In genomic region chr2:230602562-230603230, GRCh38 we compare ENCODE assay signal across 8 cellular contexts.
DNase-seq lines count a peak whose midpoint lies in the region; ATAC-seq, FAIRE-seq and TF ChIP-seq lines count a peak whose summit lies in the region.

No MANE protein-coding gene starts in this region.

- no peak for TF ChIP-seq POLR2A in stomach (IDR thresholded peaks at IDR 0.05)

- H3K79me1 ChIP-seq in trophoblast cell (ENCODE audit: low read length): no peaks in the 10 kb centered on the region

- H2BK12ac ChIP-seq in trophoblast cell (ENCODE audit: low read length): no peak overlapping the region

- 63 to 75% (median 66%) methylated on average over 6 to 7 of the region's 7 CpGs for WGBS in stomach, 5 donors
- no CpG with 5 or more reads among the region's 7 CpGs for WGBS in trophoblast cell (ENCODE audit: extremely low coverage, insufficient coverage, insufficient read length)

- H3K4me1 ChIP-seq in stomach: no peaks in the 10 kb centered on the region
- no peaks in the 10 kb centered on the region for H3K4me1 ChIP-seq in trophoblast cell (ENCODE audit: control insufficient read depth in 1 of 2, insufficient read depth in 2 of 2, low read length in 2 of 2)

- H3K9me3 Mint-ChIP-seq in activated CD8-positive, alpha-beta T cell treated with anti-CD3 and anti-CD28 coated beads, Interleukin-2, amount 10 ng/mL, durations not matched to agents 7 days and 5 days (ENCODE audit: insufficient read depth): peaks cover 26% of the 10 kb centered on the region

- H2AFZ ChIP-seq in trophoblast cell (ENCODE audit: insufficient read depth, low read length, poor library complexity): no peak overlapping the region

- no peak overlapping the region for H2AK5ac ChIP-seq in trophoblast cell (ENCODE audit: low read length)

- FAIRE-seq in urothelium cell line (lab: Jason Lieb, UNC): no peak

- H3K23ac ChIP-seq in trophoblast cell (ENCODE audit: low read length): no peak overlapping the region

- POLR2A ChIA-PET in activated CD8-positive, alpha-beta T cell treated with anti-CD3 and anti-CD28 coated beads, Interleukin-2, amount 10 ng/mL, durations not matched to agents 7 days and 5 days (lab: Charles Lee): interaction anchor here (0.6 to 1.4 kb wide), 10 partner anchors 27 to 681 kb away, joined by 3 to 4 read pairs (median 3); partner anchors contain the start of genes SP140L and TRIP12

- H3K4me3 ChIP-seq in stomach (no peak overlapping the region), trophoblast cell (ENCODE audit: low read depth, low read length) (no peak overlapping the region)

- no peak overlapping the region for H2BK5ac ChIP-seq in trophoblast cell (ENCODE audit: low read depth, low read length, poor library complexity)

- peak overlapping the region; percentile 59 for H3K4me3 Mint-ChIP-seq in activated CD8-positive, alpha-beta T cell treated with anti-CD3 and anti-CD28 coated beads, Interleukin-2, amount 10 ng/mL, durations not matched to agents 7 days and 5 days

- no peak overlapping the region for H4K8ac ChIP-seq in trophoblast cell (ENCODE audit: low read depth, low read length)

- H4K91ac ChIP-seq in trophoblast cell (ENCODE audit: low read depth, low read length): no peak overlapping the region

- peaks cover 62% of the 10 kb centered on the region for H3K4me1 Mint-ChIP-seq in activated CD8-positive, alpha-beta T cell treated with anti-CD3 and anti-CD28 coated beads, Interleukin-2, amount 10 ng/mL, durations not matched to agents 7 days and 5 days (ENCODE audit: low read depth)

- H3K27ac ChIP-seq in stomach: peak overlapping the region in 1 of 5 donors; percentile 64
- no peak overlapping the region for H3K27ac ChIP-seq in trophoblast cell (ENCODE audit: low read depth, low read length)

- TF ChIP-seq CTCF in stomach (IDR thresholded peaks at IDR 0.05): no peak

- CTCF ChIA-PET in activated CD8-positive, alpha-beta T cell treated with anti-CD3 and anti-CD28 coated beads, Interleukin-2, amount 10 ng/mL, durations not matched to agents 7 days and 5 days (lab: Charles Lee): interaction anchor here (1.0 to 1.9 kb wide), 7 partner anchors 8 to 594 kb away, joined by 3 to 6 read pairs (median 4); no protein-coding TSS in a partner anchor

- no peak overlapping the region for H3K4ac ChIP-seq in trophoblast cell (ENCODE audit: low read depth, low read length)

- DNase-seq in activated CD8-positive, alpha-beta T cell treated with anti-CD3 and anti-CD28 coated beads, Interleukin-2, amount 10 ng/mL, durations not matched to agents 7 days and 5 days: peak; percentile 79
- peak; percentile 18 to 29 for DNase-seq in stimulated activated CD4-positive, alpha-beta T cell treated with anti-CD3 and anti-CD28 coated beads, Interleukin-12 subunit alpha, Interleukin-12 subunit beta, amount 100 ng/mL, for 24 hours (ENCODE audit: low read depth in 2 of 2)
- no peak for DNase-seq in stomach
- no peak for DNase-seq in trophoblast cell
- DNase-seq in NCI-H82 treated with DMSO at 0.1 percent for 48 hours (lab: John Stamatoyannopoulos, UW; ENCODE audit: unreplicated experiment): no peak
- no peak for DNase-seq in urothelium cell line (ENCODE audit: low spot score)

- no peak overlapping the region for H3K14ac ChIP-seq in trophoblast cell (ENCODE audit: low read length)

- ATAC-seq in GM19351 (IDR thresholded peaks at IDR 0.05; ENCODE audit: unreplicated experiment): peak; percentile 58
- peak; percentile 63 for ATAC-seq in HG03342 (IDR thresholded peaks at IDR 0.05; ENCODE audit: unreplicated experiment)
- ATAC-seq in activated CD8-positive, alpha-beta T cell treated with anti-CD3 and anti-CD28 coated beads, Interleukin-2, amount 10 ng/mL, durations not matched to agents 7 days and 5 days: peak; percentile 89

- intact Hi-C loops in stomach (cut with DNase I; ENCODE audit: low total_unique reads): no loop called here

- H3K36me3 ChIP-seq in stomach (no peaks in the 10 kb centered on the region), trophoblast cell (ENCODE audit: control insufficient read depth in 1 of 2, insufficient read depth in 2 of 2, low read length in 2 of 2) (no peaks in the 10 kb centered on the region)

- H3K27ac Mint-ChIP-seq in activated CD8-positive, alpha-beta T cell treated with anti-CD3 and anti-CD28 coated beads, Interleukin-2, amount 10 ng/mL, durations not matched to agents 7 days and 5 days: peak overlapping the region; percentile 98

- no peak overlapping the region for H4K12ac ChIP-seq in trophoblast cell (ENCODE audit: low read depth, low read length)

- H3K9ac ChIP-seq in trophoblast cell (ENCODE audit: low read length): no peak overlapping the region

- H3K27me3 Mint-ChIP-seq in activated CD8-positive, alpha-beta T cell treated with anti-CD3 and anti-CD28 coated beads, Interleukin-2, amount 10 ng/mL, durations not matched to agents 7 days and 5 days (ENCODE audit: low read depth): no peaks in the 10 kb centered on the region

- TF ChIP-seq EP300 in stomach (IDR thresholded peaks at IDR 0.05): no peak

- H3K79me2 ChIP-seq in trophoblast cell (ENCODE audit: control insufficient read depth, insufficient read depth, low read length, poor library complexity): no peaks in the 10 kb centered on the region

- H3K36me3 Mint-ChIP-seq in activated CD8-positive, alpha-beta T cell treated with anti-CD3 and anti-CD28 coated beads, Interleukin-2, amount 10 ng/mL, durations not matched to agents 7 days and 5 days (ENCODE audit: low read depth): peaks cover 66% of the 10 kb centered on the region

- peaks cover 0 to 4% (median 0%) of the 10 kb centered on the region in 3 donors for H3K27me3 ChIP-seq in stomach
- no peaks in the 10 kb centered on the region for H3K27me3 ChIP-seq in trophoblast cell (ENCODE audit: insufficient read depth, low read length)

- no peak overlapping the region for H3K4me2 ChIP-seq in trophoblast cell (ENCODE audit: low read length)

- H3K18ac ChIP-seq in trophoblast cell (ENCODE audit: low read length): no peak overlapping the region

- H3K9me3 ChIP-seq in stomach: no peaks in the 10 kb centered on the region
- no peaks in the 10 kb centered on the region for H3K9me3 ChIP-seq in trophoblast cell (ENCODE audit: insufficient read depth, low read depth, low read length)

- no peak overlapping the region for H2BK120ac ChIP-seq in trophoblast cell (ENCODE audit: insufficient read depth, low read length, poor library complexity)

Comparison
In these comparisons a context has a peak if more than half of its experiments do, and no peak if none do; other contexts are left out.
1. DNase-seq: peak in activated CD8-positive, alpha-beta T cell treated with anti-CD3 and anti-CD28 coated beads, Interleukin-2, amount 10 ng/mL, durations not matched to agents 7 days and 5 days (single experiment) and stimulated activated CD4-positive, alpha-beta T cell treated with anti-CD3 and anti-CD28 coated beads, Interleukin-12 subunit alpha, Interleukin-12 subunit beta, amount 100 ng/mL, for 24 hours (2 of 2); none in stomach (single experiment), trophoblast cell (0 of 2), NCI-H82 treated with DMSO at 0.1 percent for 48 hours (single experiment) and urothelium cell line (single experiment).
2. Peak in every context shown above with its lines, with median percentiles within 50 percentile points of each other: ATAC-seq.